Comparison of ENCODE assay signal across 1 cellular context in genomic region chr5:17233488-17233887, GRCh38.
TF ChIP-seq lines count a peak whose summit lies in the region.

No MANE protein-coding gene starts in this region.

TF ChIP-seq in WTC11, 78 proteins besides CTCF, POLR2A, EP300 and RAD21 (continued from another document):
- no peak for TF ChIP-seq ZNF532 (CRISPR knock-in tag; IDR thresholded peaks at IDR 0.05; ENCODE audit: borderline replicate concordance)
- no peak for TF ChIP-seq ZBTB21 (CRISPR knock-in tag; IDR thresholded peaks at IDR 0.05; ENCODE audit: borderline replicate concordance)
- TF ChIP-seq PRRX2 (CRISPR knock-in tag; IDR thresholded peaks at IDR 0.05): no peak
- no peak for TF ChIP-seq ESRRA (CRISPR knock-in tag; IDR thresholded peaks at IDR 0.05; ENCODE audit: borderline replicate concordance)
- TF ChIP-seq AFF4 (CRISPR knock-in tag; IDR thresholded peaks at IDR 0.05; ENCODE audit: borderline replicate concordance): no peak
